In the genomic region with DNA sequence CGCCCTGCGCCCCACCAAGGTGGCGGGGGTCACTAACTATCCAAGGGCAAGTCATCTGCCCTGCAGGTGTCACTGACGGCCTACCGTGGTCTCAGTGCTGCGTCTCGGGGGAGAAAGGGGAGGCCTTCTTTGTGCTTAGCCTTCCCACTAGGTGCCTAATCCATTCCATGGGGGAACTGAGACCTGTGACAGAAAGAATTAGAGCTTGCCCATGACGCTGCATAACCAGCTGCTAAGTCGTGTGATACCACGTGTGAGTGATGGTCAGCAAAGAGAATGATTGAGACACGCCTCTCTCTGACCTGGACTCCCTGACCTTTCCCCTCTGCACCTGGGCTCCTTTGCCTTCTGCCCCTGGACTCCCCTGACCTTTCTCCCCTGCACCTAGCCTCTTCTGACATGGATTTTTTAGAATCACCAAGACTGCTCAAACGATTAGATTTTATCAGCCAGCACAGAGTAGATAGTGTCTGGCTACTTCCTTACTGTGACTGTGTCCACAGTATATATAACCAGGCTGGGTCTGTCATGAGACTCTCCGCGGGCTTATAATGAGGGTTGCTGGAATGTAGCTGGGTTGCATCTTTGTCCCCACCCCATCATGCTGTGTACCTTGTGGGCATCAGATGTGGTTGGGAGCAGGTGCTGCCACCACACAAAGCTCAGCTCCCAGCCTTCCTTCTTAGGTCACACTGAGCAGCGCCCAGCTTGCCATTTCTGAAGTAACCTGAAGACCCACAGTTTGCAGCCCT, we compare ENCODE assay signal across 23 cellular contexts.
A peak's percentile ranks its signal among the peaks of the same experiment; 100 is the strongest.
DNase-seq lines count a peak whose midpoint lies in the region; ATAC-seq, FAIRE-seq and TF ChIP-seq lines count a peak whose summit lies in the region.
"Had no signal": no experiment of that assay in that cellular context is flagged by ENCODE, and none has a peak within 500 bp of the region (broad histone marks: within the 10 kb centered on the region; RNA-seq: fewer than 3 reads in every experiment).

No MANE protein-coding gene starts in this region.

- peak overlapping the region; percentile 1 to 88 for H3K27ac Mint-ChIP-seq in effector memory CD8-positive, alpha-beta T cell
- H3K27ac Mint-ChIP-seq in neural crest cell (ENCODE audit: unreplicated experiment): peak overlapping the region; percentile 93

- H3K27ac ChIP-seq in Karpas-422 (ENCODE audit: low read length): peak overlapping the region; percentile 45
- H3K27ac ChIP-seq: 22Rv1; BLaER1 treated with 17β-estradiol and CSF1 and Interleukin-3, amounts not matched to agents 10 nM and 100 nM; heart right ventricle; thyroid gland; WERI-Rb-1 had no signal

- H3K4me3 ChIP-seq in Karpas-422 (ENCODE audit: low read length): no peak overlapping the region
- H3K4me3 ChIP-seq: BLaER1 treated with 17β-estradiol and CSF1 and Interleukin-3, amounts not matched to agents 10 nM and 100 nM; dorsolateral prefrontal cortex; heart right ventricle; thyroid gland had no signal

- DNase-seq in DMS53 (lab: John Stamatoyannopoulos, UW): peak; percentile 10
- DNase-seq in DMS53 treated with DMSO at 0.1 percent for 48 hours (lab: John Stamatoyannopoulos, UW; ENCODE audit: unreplicated experiment): no peak
- no peak for DNase-seq in Karpas-422
- DNase-seq in effector memory CD8-positive, alpha-beta T cell: no peak
- no peak for DNase-seq in neural crest cell (ENCODE audit: low read depth, low spot score)
- no peak for DNase-seq in RCC 7860 (ENCODE audit: low spot score)
- no peak for DNase-seq in occipital lobe (lab: John Stamatoyannopoulos, UW)
- DNase-seq: activated gamma-delta T cell; dorsolateral prefrontal cortex; HCEC 1CT; heart right ventricle; midbrain; MV-4-11; NCI-H2081 treated with DMSO at 0.1 percent for 48 hours; stimulated activated CD4-positive, alpha-beta T cell treated with anti-CD3 and anti-CD28 coated beads, Interleukin-4, amount 100 ng/mL, for 24 hours; stimulated activated CD8-positive, alpha-beta memory T cell treated with anti-CD3 and anti-CD28 coated beads, Interleukin-4, amount 100 ng/mL, for 48 hours; SW 1271; WERI-Rb-1 had no signal

- H3K4me2 ChIP-seq in Karpas-422 (ENCODE audit: low read depth, low read length, poor library complexity, severe bottlenecking): peak overlapping the region; percentile 35
- H3K4me2 ChIP-seq: BLaER1 treated with 17β-estradiol and CSF1 and Interleukin-3, amounts not matched to agents 10 nM and 100 nM had no signal

- FAIRE-seq in RCC 7860 (lab: Jason Lieb, UNC): no peak
- FAIRE-seq: bronchial epithelial cell had no signal

- no peaks in the 10 kb centered on the region for H3K9me3 ChIP-seq in Karpas-422 (ENCODE audit: low read length)
- H3K9me3 ChIP-seq: BLaER1 treated with 17β-estradiol and CSF1 and Interleukin-3, amounts not matched to agents 10 nM and 100 nM; heart right ventricle; thyroid gland had no signal

- H3K36me3 ChIP-seq in Karpas-422 (ENCODE audit: insufficient read depth, low read length): peaks cover 33% of the 10 kb centered on the region; the same call in 1 of the 2 replicates

- no peak for ATAC-seq in effector memory CD8-positive, alpha-beta T cell (replicated peaks)
- ATAC-seq in GM19463 (IDR thresholded peaks at IDR 0.05; ENCODE audit: unreplicated experiment): no peak
- ATAC-seq: heart right ventricle had no signal

- no peak overlapping the region for H3K4me3 Mint-ChIP-seq in effector memory CD8-positive, alpha-beta T cell
- no peak overlapping the region for H3K4me3 Mint-ChIP-seq in neural crest cell

- TF ChIP-seq CTCF in neural crest cell (conservative IDR thresholded peaks at IDR 0.05): no peak

- no peaks in the 10 kb centered on the region for H3K27me3 Mint-ChIP-seq in effector memory CD8-positive, alpha-beta T cell
- no peaks in the 10 kb centered on the region for H3K27me3 Mint-ChIP-seq in neural crest cell (ENCODE audit: low read depth)

- H3K36me3 Mint-ChIP-seq in effector memory CD8-positive, alpha-beta T cell (ENCODE audit: insufficient read depth): peaks cover 52% of the 10 kb centered on the region
- H3K36me3 Mint-ChIP-seq in neural crest cell (ENCODE audit: low read depth): peaks cover 12% of the 10 kb centered on the region

- no peaks in the 10 kb centered on the region for H4K20me1 ChIP-seq in Karpas-422 (ENCODE audit: insufficient read depth, low read depth, low read length)

- H3K4me1 Mint-ChIP-seq in effector memory CD8-positive, alpha-beta T cell (ENCODE audit: low read depth in 2 of 2): peaks cover 24 to 32% of the 10 kb centered on the region in 2 donors
- peaks cover 16% of the 10 kb centered on the region for H3K4me1 Mint-ChIP-seq in neural crest cell

- H3K9me2 ChIP-seq in Karpas-422 (replicated peaks; ENCODE audit: insufficient read depth, low read length): no peaks in the 10 kb centered on the region

- peaks cover 33% of the 10 kb centered on the region for H3K4me1 ChIP-seq in Karpas-422 (ENCODE audit: low read length)
- H3K4me1 ChIP-seq: BLaER1 treated with 17β-estradiol and CSF1 and Interleukin-3, amounts not matched to agents 10 nM and 100 nM had no signal

- H3K27me3 ChIP-seq in Karpas-422 (ENCODE audit: low read length): no peaks in the 10 kb centered on the region
- H3K27me3 ChIP-seq: BLaER1 treated with 17β-estradiol and CSF1 and Interleukin-3, amounts not matched to agents 10 nM and 100 nM; dorsolateral prefrontal cortex; heart right ventricle; thyroid gland had no signal

- H3K9me3 Mint-ChIP-seq in effector memory CD8-positive, alpha-beta T cell: no peaks in the 10 kb centered on the region
- H3K9me3 Mint-ChIP-seq in neural crest cell: no peaks in the 10 kb centered on the region

- H3K9ac ChIP-seq in Karpas-422 (ENCODE audit: low read length): no peak overlapping the region; the same call in 1 of the 2 replicates
- H3K9ac ChIP-seq: BLaER1 treated with 17β-estradiol and CSF1 and Interleukin-3, amounts not matched to agents 10 nM and 100 nM had no signal

- peaks cover 21% of the 10 kb centered on the region for H3K79me2 ChIP-seq in Karpas-422 (ENCODE audit: low read length)

- no peak overlapping the region for H2AFZ ChIP-seq in Karpas-422 (ENCODE audit: low read length)
